8 cellular contexts compared by ENCODE assay signal in the genomic region with DNA sequence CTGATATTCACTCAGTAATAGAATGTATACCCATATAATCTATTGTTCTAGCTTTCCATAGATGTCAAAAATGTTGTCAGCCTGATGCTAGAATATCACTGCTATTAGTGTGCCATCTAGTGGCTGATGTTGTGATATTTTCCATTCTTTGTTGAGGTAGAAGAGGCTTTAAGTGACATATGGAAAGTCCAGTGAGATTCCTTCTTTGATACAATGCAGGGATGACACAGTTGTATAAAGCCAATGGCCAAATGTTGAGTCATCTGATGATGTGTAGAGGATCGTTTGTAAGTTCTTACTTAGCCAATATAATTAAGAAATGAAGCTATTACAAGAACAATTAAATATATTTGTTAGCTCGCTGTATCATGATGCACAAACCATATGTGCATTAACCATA. TPM values are rescaled to one million over a fixed set of nuclear protein-coding genes. Genes with fewer than 3 reads are reported as not detected.
DNase-seq lines count a peak whose midpoint lies in the region; ATAC-seq and TF ChIP-seq lines count a peak whose summit lies in the region.

No MANE protein-coding gene starts in this region.

- H3K4me3 ChIP-seq in thyroid gland (replicated peaks in 1 of 3) = no peak overlapping the region

- TF ChIP-seq POLR2A in thyroid gland (IDR thresholded peaks at IDR 0.05) = no peak

- DNase-seq in DMS53 treated with DMSO at 0.1 percent for 48 hours (lab: John Stamatoyannopoulos, UW; ENCODE audit: unreplicated experiment) = peak; percentile 97
- DNase-seq in NCI-H82 treated with DMSO at 0.1 percent for 48 hours (lab: John Stamatoyannopoulos, UW; ENCODE audit: unreplicated experiment) = peak; percentile 60
- peak; percentile 37 for DNase-seq in brain pericyte (ENCODE audit: low read depth, low spot score)
- DNase-seq in kidney glomerular epithelial cell (lab: John Stamatoyannopoulos, UW) = peak; percentile 90
- DNase-seq in thyroid gland = no peak

- peak; percentile 15 to 69 (median 51) for TF ChIP-seq CTCF in thyroid gland (IDR thresholded peaks at IDR 0.05)

- H3K36me3 ChIP-seq in thyroid gland = no peaks in the 10 kb centered on the region

- no peaks in the 10 kb centered on the region for H3K4me1 ChIP-seq in thyroid gland

- WGBS in thyroid gland, 2 donors = 49 to 50% methylated on average over 2 of the region's 2 CpGs

- H3K27ac ChIP-seq in thyroid gland = no peak overlapping the region

- ATAC-seq in HG02938 (IDR thresholded peaks at IDR 0.05; ENCODE audit: unreplicated experiment) (peak; percentile 59), HG02852 (IDR thresholded peaks at IDR 0.05; ENCODE audit: unreplicated experiment) (no peak), HG03439 (IDR thresholded peaks at IDR 0.05; ENCODE audit: unreplicated experiment) (no peak)

- intact Hi-C loops in thyroid gland (cut with DNase I) = no loop called here

- H3K9me3 ChIP-seq in thyroid gland = no peaks in the 10 kb centered on the region

- H3K27me3 ChIP-seq in thyroid gland = no peaks in the 10 kb centered on the region

RNA-seq across cellular contexts. Expression of a gene that starts 58.1 kb away (rescaled TPM):
- 1 to 10 TPM; 1.0 to 1.5 (median 1.2) TPM for total RNA-seq in thyroid gland

RNA-seq across cellular contexts. Expression of a gene that starts 58.5 kb away (rescaled TPM):
- total RNA-seq in thyroid gland = 1 to 10 TPM; 2.5 to 4.8 (median 3.0) TPM

Comparison
In these comparisons a context has a peak if more than half of its experiments do, and no peak if none do; other contexts are left out.
1. DNase-seq: peak in DMS53 treated with DMSO at 0.1 percent for 48 hours (single experiment), NCI-H82 treated with DMSO at 0.1 percent for 48 hours (single experiment), brain pericyte (single experiment) and kidney glomerular epithelial cell (single experiment); none in thyroid gland (0 of 2).